Comparison of ENCODE assay signal across 20 cellular contexts in genomic region chr12:128792398-128792797, GRCh38. TPM values are rescaled to one million over a fixed set of nuclear protein-coding genes. Genes with fewer than 3 reads are reported as not detected.
DNase-seq lines count a peak whose midpoint lies in the region; ATAC-seq, FAIRE-seq and TF ChIP-seq lines count a peak whose summit lies in the region.
"Had no signal": no experiment of that assay in that cellular context is flagged by ENCODE, and none has a peak within 500 bp of the region (broad histone marks: within the 10 kb centered on the region; RNA-seq: fewer than 3 reads in every experiment).

No MANE protein-coding gene starts in this region.

- H2AK5ac ChIP-seq in IMR-90 (ENCODE audit: low read depth, low read length), result no peak overlapping the region

- H3K79me2 ChIP-seq in GM12878 (ENCODE audit: control insufficient read depth, insufficient read depth, low read length), result peaks cover 14% of the 10 kb centered on the region
- H3K79me2 ChIP-seq: hepatocyte had no signal

- BruUV-seq in IMR-90 (replicated peaks; lab: Mats Ljungman, UMichigan) (no TSS peak), GM12878 (replicated peaks; lab: Mats Ljungman, UMichigan) (no TSS peak)

- TF ChIP-seq RAD21 in IMR-90 (IDR thresholded peaks at IDR 0.05; ENCODE audit: low read length), result no peak
- no peak for TF ChIP-seq RAD21 in GM12878 (IDR thresholded peaks at IDR 0.05; ENCODE audit: insufficient read depth, low read depth, low read length)

- no peak overlapping the region for H3K18ac ChIP-seq in IMR-90 (ENCODE audit: low read depth, low read length)

- SMC1A ChIA-PET in GM12878 (lab: Charles Lee; ENCODE audit: uncharacterized antibody, unreplicated experiment), result interaction anchor here (7.9 to 9.4 kb wide), 2 partner anchors 20 to 29 kb away, joined by 112 to 261 read pairs; no protein-coding TSS in a partner anchor

- H3K27ac ChIP-seq in CD8-positive, alpha-beta T cell (ENCODE audit: low read depth, low read length), result no peak overlapping the region
- H3K27ac ChIP-seq in IMR-90 (ENCODE audit: insufficient read depth, low read length), result no peak overlapping the region
- H3K27ac ChIP-seq in GM12878 (ENCODE audit: control insufficient read depth, insufficient read depth), result peak overlapping the region; percentile 35
- H3K27ac ChIP-seq in neutrophil, result peak overlapping the region; percentile 66
- H3K27ac ChIP-seq: hepatocyte, psoas muscle, SJSA1, tibial artery had no signal

- H3K27ac Mint-ChIP-seq in CD8-positive, alpha-beta T cell, result peak overlapping the region; percentile 84
- H3K27ac Mint-ChIP-seq: activated CD4-positive, alpha-beta T cell treated with anti-CD3 and anti-CD28 coated beads, Interleukin-2, amount 10 ng/mL, durations not matched to agents 7 days and 5 days had no signal

- WGBS in IMR-90 (ENCODE audit: extremely low coverage in 2 of 2, insufficient read length in 1 of 2), 2 experiments, result 99% methylated on average over 10 of the region's 15 CpGs; no CpG with 5 or more reads in 1 of the 2 experiments
- 98% methylated on average over 15 of the region's 15 CpGs for WGBS in GM12878 (ENCODE audit: insufficient coverage, insufficient replicate concordance, low lambda C conversion rate, missing lambda C conversion rate)

- no peaks in the 10 kb centered on the region for H3K9me3 ChIP-seq in CD8-positive, alpha-beta T cell (ENCODE audit: low read length)
- no peaks in the 10 kb centered on the region for H3K9me3 ChIP-seq in IMR-90 (ENCODE audit: control insufficient read depth, insufficient read depth, low read length)
- no peaks in the 10 kb centered on the region for H3K9me3 ChIP-seq in GM12878 (replicated peaks; ENCODE audit: control insufficient read depth, insufficient read depth, low read length)
- no peaks in the 10 kb centered on the region for H3K9me3 ChIP-seq in neutrophil
- H3K9me3 ChIP-seq: psoas muscle, SJSA1, tibial artery had no signal

- H4K20me1 ChIP-seq in IMR-90 (ENCODE audit: insufficient read depth, low read length) (no peaks in the 10 kb centered on the region), GM12878 (ENCODE audit: control insufficient read depth, insufficient read depth) (no peaks in the 10 kb centered on the region)

- H3K4me3 Mint-ChIP-seq in CD8-positive, alpha-beta T cell, result no peak overlapping the region
- H3K4me3 Mint-ChIP-seq: activated CD4-positive, alpha-beta T cell treated with anti-CD3 and anti-CD28 coated beads, Interleukin-2, amount 10 ng/mL, durations not matched to agents 7 days and 5 days; neural crest cell had no signal

- H3K9ac ChIP-seq in IMR-90 (ENCODE audit: low read depth, low read length) (no peak overlapping the region), GM12878 (ENCODE audit: control insufficient read depth, insufficient read depth, low read length) (no peak overlapping the region)

- no peak overlapping the region for H2BK5ac ChIP-seq in IMR-90 (ENCODE audit: low read depth, low read length, poor library complexity, severe bottlenecking)

- dilution Hi-C loops in IMR-90 (cut with HindIII; ENCODE audit: low sequenced_read_pairs, unreplicated experiment), result no loop called here

- intact Hi-C loops in CD8-positive, alpha-beta T cell (cut with DNase I, micrococcal nuclease), result no loop called here
- intact Hi-C loops in IMR-90 (cut with micrococcal nuclease), result no loop called here
- intact Hi-C loops in GM12878 (cut with micrococcal nuclease; ENCODE audit: unreplicated experiment), result loop anchor here (10.0 kb wide), 1 partner anchor 148 kb away; no protein-coding TSS in a partner anchor

- no peak overlapping the region for H3K14ac ChIP-seq in IMR-90 (replicated peaks; ENCODE audit: low read depth, low read length)

- no peak overlapping the region for H3K23ac ChIP-seq in IMR-90 (ENCODE audit: low read depth, low read length)

- FAIRE-seq in GM12878 (lab: Jason Lieb, UNC), result no peak

- RAD21 ChIA-PET in GM12878 (lab: Charles Lee; ENCODE audit: unreplicated experiment), result interaction anchor here (1.0 to 7.7 kb wide), 3 partner anchors 9 to 39 kb away, joined by 3 to 125 read pairs (median 4); no protein-coding TSS in a partner anchor

- no peak overlapping the region for H2BK20ac ChIP-seq in IMR-90 (ENCODE audit: low read depth, low read length)

- H2BK15ac ChIP-seq in IMR-90 (ENCODE audit: low read depth, low read length), result no peak overlapping the region

- in situ Hi-C loops in IMR-90 (cut with MboI; ENCODE audit: low sequenced_read_pairs) (loop anchor here (25.0 kb wide), 1 partner anchor 1945 kb away; no protein-coding TSS in a partner anchor), GM12878 (cut with MboI) (no loop called here)

- H3K9me3 Mint-ChIP-seq in CD8-positive, alpha-beta T cell, result no peaks in the 10 kb centered on the region
- H3K9me3 Mint-ChIP-seq: activated CD4-positive, alpha-beta T cell treated with anti-CD3 and anti-CD28 coated beads, Interleukin-2, amount 10 ng/mL, durations not matched to agents 7 days and 5 days; neural crest cell had no signal

- H2AFZ ChIP-seq in IMR-90 (replicated peaks; ENCODE audit: low read length, poor library complexity), result no peak overlapping the region
- no peak overlapping the region for H2AFZ ChIP-seq in GM12878 (ENCODE audit: control insufficient read depth, low read depth, low read length)
- H2AFZ ChIP-seq: hepatocyte had no signal

- H4K5ac ChIP-seq in IMR-90 (ENCODE audit: low read depth, low read length), result no peak overlapping the region

- peaks cover 62% of the 10 kb centered on the region for H3K36me3 Mint-ChIP-seq in CD8-positive, alpha-beta T cell

- no peak overlapping the region for H4K91ac ChIP-seq in IMR-90 (ENCODE audit: insufficient read depth, low read depth, low read length)

- peak overlapping the region; percentile 44 for H2AK9ac ChIP-seq in IMR-90 (replicated peaks; ENCODE audit: low read depth, low read length, poor library complexity)

- POLR2A ChIA-PET in CD8-positive, alpha-beta T cell (lab: Charles Lee), result interaction anchor here (0.6 to 1.0 kb wide), 2 partner anchors 23 to 220 kb away, joined by 3 read pairs; no protein-coding TSS in a partner anchor
- POLR2A ChIA-PET in IMR-90 (lab: Charles Lee; ENCODE audit: unreplicated experiment), result no interaction called here
- POLR2A ChIA-PET in GM12878 (lab: Charles Lee), result interaction anchor here (0.7 to 9.6 kb wide), 5 partner anchors 18 to 31 kb away, joined by 3 to 253 read pairs (median 3); partner anchors contain the start of gene SLC15A4

- H3K4me3 ChIP-seq in CD8-positive, alpha-beta T cell (ENCODE audit: low read depth, low read length), result no peak overlapping the region
- no peak overlapping the region for H3K4me3 ChIP-seq in IMR-90 (ENCODE audit: insufficient read depth, low read depth, low read length)
- H3K4me3 ChIP-seq in GM12878, result no peak overlapping the region
- H3K4me3 ChIP-seq in neutrophil (ENCODE audit: low read depth in 1 of 2, low read length in 1 of 2), result no peak overlapping the region
- H3K4me3 ChIP-seq: hepatocyte, psoas muscle, SJSA1, skin epidermis, tibial artery had no signal

- H3K27me3 ChIP-seq in CD8-positive, alpha-beta T cell (ENCODE audit: insufficient read depth, low read length), result no peaks in the 10 kb centered on the region
- H3K27me3 ChIP-seq in IMR-90 (ENCODE audit: control insufficient read depth, insufficient read depth, low read length) (no peaks in the 10 kb centered on the region), GM12878 (replicated peaks in 1 of 2; ENCODE audit: control insufficient read depth in 2 of 2, insufficient read depth in 2 of 2, low read length in 1 of 2) (no peaks in the 10 kb centered on the region), neutrophil (no peaks in the 10 kb centered on the region)
- H3K27me3 ChIP-seq: hepatocyte, SJSA1, tibial artery had no signal

- peaks cover 4% of the 10 kb centered on the region; the same call in 1 of the 2 replicates for H3K9me1 ChIP-seq in IMR-90 (ENCODE audit: insufficient read depth, low read length)

- no peak overlapping the region for H3K4ac ChIP-seq in IMR-90 (ENCODE audit: low read depth, low read length)

- ATAC-seq in CD8-positive, alpha-beta T cell, result no peak
- ATAC-seq in IMR-90 (ENCODE audit: low read depth), result no peak
- ATAC-seq in GM12878, result no peak
- ATAC-seq in GM21825 (IDR thresholded peaks at IDR 0.05; ENCODE audit: unreplicated experiment), result no peak
- no peak for ATAC-seq in HG03457 (IDR thresholded peaks at IDR 0.05; ENCODE audit: unreplicated experiment)
- ATAC-seq: left ventricle myocardium superior, psoas muscle had no signal

- H2BK120ac ChIP-seq in IMR-90 (ENCODE audit: low read depth, low read length), result no peak overlapping the region

- no peaks in the 10 kb centered on the region for H3K27me3 Mint-ChIP-seq in CD8-positive, alpha-beta T cell (ENCODE audit: low read depth)
- H3K27me3 Mint-ChIP-seq: activated CD4-positive, alpha-beta T cell treated with anti-CD3 and anti-CD28 coated beads, Interleukin-2, amount 10 ng/mL, durations not matched to agents 7 days and 5 days had no signal

- no peak overlapping the region for H4K8ac ChIP-seq in IMR-90 (ENCODE audit: low read depth in 2 of 2, low read length in 2 of 2)

- H3K4me1 ChIP-seq in CD8-positive, alpha-beta T cell (ENCODE audit: insufficient read depth, low read length), result peaks cover 33% of the 10 kb centered on the region
- peaks cover 10% of the 10 kb centered on the region for H3K4me1 ChIP-seq in IMR-90 (ENCODE audit: control insufficient read depth, insufficient read depth, low read length)
- H3K4me1 ChIP-seq in GM12878 (ENCODE audit: control insufficient read depth, insufficient read depth, low read length), result peaks cover 43% of the 10 kb centered on the region
- peaks cover 16 to 26% of the 10 kb centered on the region in 2 experiments for H3K4me1 ChIP-seq in neutrophil (ENCODE audit: control insufficient read depth in 1 of 2, insufficient read depth in 1 of 2, low read depth in 1 of 2, low read length in 1 of 2)
- H3K4me1 ChIP-seq: tibial artery had no signal

- CTCF ChIA-PET in CD8-positive, alpha-beta T cell (lab: Charles Lee), result no interaction called here
- CTCF ChIA-PET in IMR-90 (lab: Yijun Ruan, JAX) (no interaction called here), GM12878 (lab: Yijun Ruan, JAX) (interaction anchor here (13.4 kb wide), 1 partner anchor 9 kb away, joined by 105 read pairs; no protein-coding TSS in a partner anchor)

- H3K36me3 ChIP-seq in CD8-positive, alpha-beta T cell (ENCODE audit: insufficient read depth, low read length), result peaks cover 17% of the 10 kb centered on the region
- H3K36me3 ChIP-seq in IMR-90 (ENCODE audit: control insufficient read depth, insufficient read depth, low read length) (peaks cover 39% of the 10 kb centered on the region), GM12878 (ENCODE audit: control insufficient read depth in 2 of 2, insufficient read depth in 2 of 2, low read length in 1 of 2) (peaks cover 33 to 35% of the 10 kb centered on the region in 2 experiments), neutrophil (peaks cover 64% of the 10 kb centered on the region)

- DNase-seq in CD8-positive, alpha-beta T cell, result no peak
- no peak for DNase-seq in IMR-90
- no peak for DNase-seq in GM12878 (ENCODE audit: low read depth, low spot score)
- no peak for DNase-seq in activated CD4-positive, alpha-beta T cell treated with anti-CD3 and anti-CD28 coated beads for 4 hours
- DNase-seq: activated CD4-positive, alpha-beta T cell treated with anti-CD3 and anti-CD28 coated beads, Interleukin-2, amount 10 ng/mL, durations not matched to agents 7 days and 5 days; activated naive CD4-positive, alpha-beta T cell treated with anti-CD3 and anti-CD28 coated beads, Interleukin-2, amount 50 U/mL, for 16 hours; foreskin melanocyte; left ventricle myocardium superior; NK-92 treated with Interleukin-12 subunit alpha and Interleukin-12 subunit beta, amount 100 ng/mL, for 24 hours; stimulated activated CD4-positive, alpha-beta T cell treated with anti-CD3 and anti-CD28 coated beads, Interleukin-2, amount 100 ng/mL, for 24 hours; stimulated activated naive CD4-positive, alpha-beta T cell treated with Interleukin-2 at 50 U/mL for 16 hours; tibial artery had no signal

- peaks cover 45% of the 10 kb centered on the region for H3K4me1 Mint-ChIP-seq in CD8-positive, alpha-beta T cell (ENCODE audit: low read depth)

- H3K56ac ChIP-seq in IMR-90 (ENCODE audit: extremely low read depth, insufficient read depth, low read length), result no peak overlapping the region

- H3K79me1 ChIP-seq in IMR-90 (ENCODE audit: low read depth in 1 of 2, low read length in 2 of 2), result peaks cover 14 to 16% of the 10 kb centered on the region in 2 experiments

- TF ChIP-seq POLR2A in IMR-90 (IDR thresholded peaks at IDR 0.05; ENCODE audit: low read depth, low read length), result no peak
- no peak for TF ChIP-seq POLR2A in GM12878 (IDR thresholded peaks at IDR 0.05; ENCODE audit: low read depth, low read length)

- no peak for TF ChIP-seq EP300 in GM12878 (IDR thresholded peaks at IDR 0.05; ENCODE audit: borderline replicate concordance in 1 of 2, control insufficient read depth in 1 of 2, low read depth in 2 of 2, low read length in 2 of 2)

- H3K4me2 ChIP-seq in IMR-90 (ENCODE audit: low read depth, low read length) (no peak overlapping the region), GM12878 (ENCODE audit: control insufficient read depth, insufficient read depth) (no peak overlapping the region)
- H3K4me2 ChIP-seq: hepatocyte had no signal

- TF ChIP-seq CTCF in CD8-positive, alpha-beta T cell (IDR thresholded peaks at IDR 0.05), result no peak
- no peak for TF ChIP-seq CTCF in IMR-90 (conservative IDR thresholded peaks at IDR 0.05; ENCODE audit: low read depth, low read length)
- TF ChIP-seq CTCF in GM12878 (IDR thresholded peaks at IDR 0.05 in 2 of 3, conservative IDR thresholded peaks at IDR 0.05 in 1 of 3; ENCODE audit: control insufficient read depth in 2 of 3, extremely low read depth in 1 of 3, insufficient read depth in 1 of 3, low read depth in 3 of 3, low read length in 3 of 3), result no peak
- no peak for TF ChIP-seq CTCF in neutrophil (IDR thresholded peaks at IDR 0.05)

RNA-seq across cellular contexts. Expression of gene SLC15A4, which starts 31.4 kb away (rescaled TPM):
- total RNA-seq in CD8-positive, alpha-beta T cell, result 10 to 100 TPM; 19.1 to 20.3 TPM
- total RNA-seq in IMR-90 (2012; rRNA removed), result 21.4 and 21.9 TPM in 2 replicates
- 14.3 and 15.4 TPM in 2 replicates for polyA plus RNA-seq in IMR-90 (2012; rRNA removed)
- polyA plus RNA-seq in IMR-90 (2012; cell fraction: cytosol; rRNA removed), result 7.8 and 12.7 TPM in 2 replicates
- polyA plus RNA-seq in IMR-90 (2012; cell fraction: nucleus; rRNA removed; ENCODE audit: low replicate concordance), result 15.4 and 31.6 TPM in 2 replicates
- 830 and 863 TPM in 2 replicates for total RNA-seq in GM12878 (2013; cell fraction: nucleolus; rRNA removed)
- total RNA-seq in GM12878 (2014; rRNA removed), result 46.0 and 49.5 TPM in 2 replicates
- total RNA-seq in GM12878 (2014; rRNA removed; fragmentation: Illumina TruSeq; extraction: Trizol), result 36.8 and 37.5 TPM in 2 replicates
- 40.3 and 44.5 TPM in 2 replicates for total RNA-seq in GM12878 (2021)
- polyA plus RNA-seq in GM12878 (2011; ENCODE audit: low read depth), result 45.1 TPM
- 256 and 257 TPM in 2 replicates for polyA plus RNA-seq in GM12878 (2011; rRNA removed)
- 161 and 187 TPM in 2 replicates for polyA plus RNA-seq in GM12878 (2011; cell fraction: cytosol; rRNA removed)
- 216 and 284 TPM in 2 replicates for polyA plus RNA-seq in GM12878 (2011; cell fraction: nucleus; rRNA removed)
- polyA plus RNA-seq in GM12878 (2012), result 58.1 and 84.6 TPM in 2 replicates
- 36.4 and 44.8 TPM in 2 replicates for polyA plus RNA-seq in GM12878 (2014; fragmentation: Illumina TruSeq; extraction: Trizol)
- polyA plus RNA-seq in GM12878 (2014; fragmentation: Nextera tagmentation; extraction: Ambion mirVana), result 10 to 100 TPM; 17.6 to 24.7 TPM
- polyA plus RNA-seq in GM12878 (2014; rRNA removed), result 36.8 and 41.6 TPM in 2 replicates
- 10 to 100 TPM; 12.7 to 15.1 TPM for polyA plus RNA-seq in GM12878 (2016; fragmentation: Nextera tagmentation; extraction: Ambion mirVana)
- polyA minus RNA-seq in GM12878 (2011; rRNA and poly(A)+ RNA removed), result 315 and 350 TPM in 2 replicates
- 107 and 115 TPM in 2 replicates for polyA minus RNA-seq in GM12878 (2011; cell fraction: cytosol; rRNA and poly(A)+ RNA removed)
- polyA minus RNA-seq in GM12878 (2011; cell fraction: nucleus; rRNA and poly(A)+ RNA removed), result 222 and 331 TPM in 2 replicates

Comparison
In these comparisons a context has a peak if more than half of its experiments do, and no peak if none do; other contexts are left out.
1. H3K27ac ChIP-seq: peak in GM12878 (single experiment) and neutrophil (single experiment); none in CD8-positive, alpha-beta T cell (single experiment) and IMR-90 (single experiment).